Comparison of ENCODE assay signal across 9 cellular contexts in genomic region chr19:41535029-41535622, GRCh38. TPM values are rescaled to one million over a fixed set of nuclear protein-coding genes. Genes with fewer than 3 reads are reported as not detected.
DNase-seq lines count a peak whose midpoint lies in the region; ATAC-seq and TF ChIP-seq lines count a peak whose summit lies in the region.
"Had no signal": no experiment of that assay in that cellular context is flagged by ENCODE, and none has a peak within 500 bp of the region (broad histone marks: within the 10 kb centered on the region; RNA-seq: fewer than 3 reads in every experiment).

No MANE protein-coding gene starts in this region.

- no peaks in the 10 kb centered on the region for H3K27me3 Mint-ChIP-seq in naive thymus-derived CD8-positive, alpha-beta T cell

- H2AFZ ChIP-seq in Loucy (ENCODE audit: low read length): no peak overlapping the region

- no peaks in the 10 kb centered on the region for H3K9me2 ChIP-seq in Loucy (replicated peaks; ENCODE audit: low read depth, low read length)

- H3K79me2 ChIP-seq in Loucy (ENCODE audit: insufficient read depth, low read length): 0 out of 2 replicates have a peak, but pooled peaks cover 3% of the 10 kb centered on the region

- peak overlapping the region; percentile 17 for H3K4me2 ChIP-seq in Loucy (ENCODE audit: low read depth, low read length, poor library complexity, severe bottlenecking)

- H3K4me1 ChIP-seq in Loucy (ENCODE audit: insufficient read depth, low read length, poor library complexity, severe bottlenecking): peaks cover 41% of the 10 kb centered on the region

- H3K4me1 Mint-ChIP-seq in naive thymus-derived CD8-positive, alpha-beta T cell: peaks cover 37 to 63% (median 49%) of the 10 kb centered on the region in 4 donors

- H3F3A ChIP-seq in Loucy (ENCODE audit: low read depth): no peaks in the 10 kb centered on the region

- DNase-seq in naive thymus-derived CD8-positive, alpha-beta T cell: no peak
- DNase-seq in NCI-H187 (lab: John Stamatoyannopoulos, UW): no peak
- no peak for DNase-seq in anterior cingulate cortex (lab: John Stamatoyannopoulos, UW)
- no peak for DNase-seq in NCI-H345 (lab: John Stamatoyannopoulos, UW)
- DNase-seq: IMR-90; stimulated activated CD4-positive, alpha-beta T cell treated with anti-CD3 and anti-CD28 coated beads, Interleukin-12 subunit alpha, Interleukin-12 subunit beta, amount 100 ng/mL, for 4 hours had no signal

- ATAC-seq in GM18868 (IDR thresholded peaks at IDR 0.05; ENCODE audit: unreplicated experiment): peak; percentile 74
- peak; percentile 56 for ATAC-seq in GM21737 (IDR thresholded peaks at IDR 0.05; ENCODE audit: unreplicated experiment)
- ATAC-seq in naive thymus-derived CD8-positive, alpha-beta T cell: peak in 1 of 2 donors; percentile 12

- no peak overlapping the region for H3K4me3 ChIP-seq in Loucy (ENCODE audit: low read length, poor library complexity, severe bottlenecking)

- H3K36me3 ChIP-seq in Loucy (ENCODE audit: insufficient read depth, low read length): no peaks in the 10 kb centered on the region

- H3K9ac ChIP-seq in Loucy (ENCODE audit: low read depth, low read length, poor library complexity, severe bottlenecking): no peak overlapping the region

- H3K9me3 Mint-ChIP-seq in naive thymus-derived CD8-positive, alpha-beta T cell: peaks cover 0 to 11% (median 5%) of the 10 kb centered on the region in 9 donors

- H3K4me3 Mint-ChIP-seq in naive thymus-derived CD8-positive, alpha-beta T cell: peak overlapping the region; percentile 56 to 79 (median 66)

- no peaks in the 10 kb centered on the region for H3K9me3 ChIP-seq in Loucy (ENCODE audit: insufficient read depth, low read depth, low read length)

- H3K27ac Mint-ChIP-seq in naive thymus-derived CD8-positive, alpha-beta T cell: peak overlapping the region in 9 of 10 donors; percentile 27 to 80 (median 64)

- no peak for TF ChIP-seq CTCF in Loucy (conservative IDR thresholded peaks at IDR 0.05; ENCODE audit: low read length)

- POLR2A ChIA-PET in naive thymus-derived CD8-positive, alpha-beta T cell (lab: Charles Lee): interaction anchor here (23.8 kb wide), 1 partner anchor 27 kb away, joined by 562 read pairs; no protein-coding TSS in a partner anchor

- H4K20me1 ChIP-seq in Loucy (ENCODE audit: insufficient read depth, low read length, poor library complexity, severe bottlenecking): no peaks in the 10 kb centered on the region

- H3K36me3 Mint-ChIP-seq in naive thymus-derived CD8-positive, alpha-beta T cell: peaks cover 0 to 2% (median 0%) of the 10 kb centered on the region in 3 donors

- peaks cover 7% of the 10 kb centered on the region for H3K27me3 ChIP-seq in Loucy (ENCODE audit: insufficient read depth, low read length, poor library complexity, severe bottlenecking)

RNA-seq across cellular contexts. Expression of gene CEACAM21, which starts 40.8 kb away (rescaled TPM):
- 10 to 100 TPM; 56.7 to 59.1 TPM for total RNA-seq in naive thymus-derived CD8-positive, alpha-beta T cell
- 10 to 100 TPM; 16.7 to 44.2 (median 19.8) TPM for polyA plus RNA-seq in naive thymus-derived CD8-positive, alpha-beta T cell
- total RNA-seq: IMR-90 had no signal
- polyA plus RNA-seq: IMR-90 had no signal
